ENCODE assay signal across 15 cellular contexts in the genomic region with DNA sequence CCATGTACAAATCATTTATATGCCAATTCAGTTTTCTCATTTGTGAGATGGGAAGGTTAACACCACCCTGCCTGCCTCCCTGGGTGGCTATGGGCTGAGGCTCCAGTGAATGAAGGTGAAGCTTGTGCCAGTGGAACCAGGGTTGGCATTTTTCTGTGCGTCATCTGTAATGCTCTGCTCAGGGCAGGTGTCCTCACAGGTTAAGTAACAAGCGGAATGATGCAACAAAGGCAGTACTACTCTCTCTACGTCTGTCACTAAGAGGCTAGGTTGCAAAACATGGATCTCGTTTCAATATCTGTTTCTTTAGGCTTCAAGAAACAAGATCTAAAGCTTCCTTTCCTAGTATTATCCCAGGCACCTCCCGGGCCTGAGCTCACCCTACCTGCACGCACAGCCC.
"Had no signal": no experiment of that assay in that cellular context is flagged by ENCODE, and none has a peak within 500 bp of the region (broad histone marks: within the 10 kb centered on the region; RNA-seq: fewer than 3 reads in every experiment).

No MANE protein-coding gene starts in this region.

- H3K9me3 ChIP-seq: right atrium auricular region, suprapubic skin, tibial artery had no signal

- H3K4me3 ChIP-seq: heart left ventricle, right atrium auricular region, suprapubic skin, tibial artery had no signal

- H3K4me1 Mint-ChIP-seq: naive thymus-derived CD8-positive, alpha-beta T cell had no signal

- FAIRE-seq: colon, small intestine had no signal

- H3K36me3 ChIP-seq: heart left ventricle, right atrium auricular region, suprapubic skin, tibial artery had no signal

- H3K36me3 Mint-ChIP-seq: naive thymus-derived CD8-positive, alpha-beta T cell had no signal

- H3K27ac Mint-ChIP-seq: dendritic cell treated with granulocyte-macrophage colony-stimulating factor and Interleukin-4, amounts not matched to agents 40 ng/mL and 50 ng/mL, for 4 days; naive thymus-derived CD8-positive, alpha-beta T cell had no signal

- ATAC-seq: foreskin keratinocyte; heart left ventricle; naive thymus-derived CD8-positive, alpha-beta T cell had no signal

- H3K27ac ChIP-seq: foreskin keratinocyte, heart left ventricle, right atrium auricular region, suprapubic skin, tibial artery had no signal

- H3K4me1 ChIP-seq: foreskin keratinocyte, heart left ventricle, right atrium auricular region, suprapubic skin, tibial artery had no signal

- H3K27me3 ChIP-seq: foreskin keratinocyte, heart left ventricle, right atrium auricular region, suprapubic skin, tibial artery had no signal

- DNase-seq: cerebellar nuclear complex; foreskin keratinocyte; heart left ventricle; hippocampal formation; mammary epithelial cell; naive thymus-derived CD8-positive, alpha-beta T cell; small intestine; stimulated activated CD4-positive, alpha-beta T cell treated with anti-CD3 and anti-CD28 coated beads, Interleukin-12 subunit alpha, Interleukin-12 subunit beta, amount 100 ng/mL, for 4 hours; stimulated activated CD4-positive, alpha-beta T cell treated with anti-CD3 and anti-CD28 coated beads, Interleukin-2, amount 100 ng/mL, for 48 hours; stimulated activated naive CD4-positive, alpha-beta T cell treated with Interleukin-2 at 50 U/mL for 16 hours; tibial artery had no signal

- H3K27me3 Mint-ChIP-seq: dendritic cell treated with granulocyte-macrophage colony-stimulating factor and Interleukin-4, amounts not matched to agents 40 ng/mL and 50 ng/mL, for 4 days had no signal

- H3K4me3 Mint-ChIP-seq: dendritic cell treated with granulocyte-macrophage colony-stimulating factor and Interleukin-4, amounts not matched to agents 40 ng/mL and 50 ng/mL, for 4 days; naive thymus-derived CD8-positive, alpha-beta T cell had no signal
